Comparison of ENCODE assay signal across 1 cellular context in genomic region chr20:41617059-41617921, GRCh38.
TF ChIP-seq lines count a peak whose summit lies in the region.

No MANE protein-coding gene starts in this region.

TF ChIP-seq in GM12878, 131 proteins besides CTCF, POLR2A, EP300 and RAD21 (continued from another document):
- TF ChIP-seq CUX1 (IDR thresholded peaks at IDR 0.05; ENCODE audit: insufficient replicate concordance, low read depth, low read length) (no peak), CHD2 (IDR thresholded peaks at IDR 0.05; ENCODE audit: borderline replicate concordance, low read depth, low read length) (0 out of 2 replicates have a peak, but pooled peaks have one; percentile 21), EED (IDR thresholded peaks at IDR 0.05; ENCODE audit: low read depth) (0 out of 2 replicates have a peak, but pooled peaks have one; percentile 19), NBN (IDR thresholded peaks at IDR 0.05) (no peak), ZNF622 (IDR thresholded peaks at IDR 0.05) (no peak), EGR1 (IDR thresholded peaks at IDR 0.05; ENCODE audit: borderline replicate concordance in 1 of 2, low read depth in 2 of 2, low read length in 2 of 2) (peak in 1 of 2 experiments; percentile 83; a peak in 2 of 3 replicates), CREB1 (IDR thresholded peaks at IDR 0.05; ENCODE audit: low read depth) (0 out of 2 replicates have a peak, but pooled peaks have one; percentile 16), RUNX3 (IDR thresholded peaks at IDR 0.05; ENCODE audit: low read length) (no peak; the same call in 1 of the 2 replicates), PML (IDR thresholded peaks at IDR 0.05; ENCODE audit: low read length) (no peak), ZNF384 (IDR thresholded peaks at IDR 0.05; ENCODE audit: borderline replicate concordance, low read depth, low read length) (peak; percentile 48; the same call in 1 of the 2 replicates), SREBF1 (IDR thresholded peaks at IDR 0.05; ENCODE audit: low read length) (no peak), CBX3 (IDR thresholded peaks at IDR 0.05; ENCODE audit: borderline replicate concordance, low read depth) (no peak), IKZF1 (conservative IDR thresholded peaks at IDR 0.05) (0 out of 2 replicates have a peak, but pooled peaks have one; percentile 13), FOS (IDR thresholded peaks at IDR 0.05; ENCODE audit: borderline replicate concordance, extremely low read depth, insufficient read length) (no peak), TCF3 (IDR thresholded peaks at IDR 0.05; ENCODE audit: borderline replicate concordance, insufficient read depth, low read depth, low read length) (no peak), IKZF2 (IDR thresholded peaks at IDR 0.05) (0 out of 4 replicates have a peak, but pooled peaks of 1 of the 2 experiments have one; percentile 10), ETV6 (conservative IDR thresholded peaks at IDR 0.05 in 1 of 2, IDR thresholded peaks at IDR 0.05 in 1 of 2; ENCODE audit: borderline replicate concordance in 1 of 2, low read depth in 1 of 2) (no peak), SIN3A (IDR thresholded peaks at IDR 0.05; ENCODE audit: low read depth, low read length) (peak; percentile 75; the same call in 1 of the 2 replicates)
- TF ChIP-seq, protein P1, sequence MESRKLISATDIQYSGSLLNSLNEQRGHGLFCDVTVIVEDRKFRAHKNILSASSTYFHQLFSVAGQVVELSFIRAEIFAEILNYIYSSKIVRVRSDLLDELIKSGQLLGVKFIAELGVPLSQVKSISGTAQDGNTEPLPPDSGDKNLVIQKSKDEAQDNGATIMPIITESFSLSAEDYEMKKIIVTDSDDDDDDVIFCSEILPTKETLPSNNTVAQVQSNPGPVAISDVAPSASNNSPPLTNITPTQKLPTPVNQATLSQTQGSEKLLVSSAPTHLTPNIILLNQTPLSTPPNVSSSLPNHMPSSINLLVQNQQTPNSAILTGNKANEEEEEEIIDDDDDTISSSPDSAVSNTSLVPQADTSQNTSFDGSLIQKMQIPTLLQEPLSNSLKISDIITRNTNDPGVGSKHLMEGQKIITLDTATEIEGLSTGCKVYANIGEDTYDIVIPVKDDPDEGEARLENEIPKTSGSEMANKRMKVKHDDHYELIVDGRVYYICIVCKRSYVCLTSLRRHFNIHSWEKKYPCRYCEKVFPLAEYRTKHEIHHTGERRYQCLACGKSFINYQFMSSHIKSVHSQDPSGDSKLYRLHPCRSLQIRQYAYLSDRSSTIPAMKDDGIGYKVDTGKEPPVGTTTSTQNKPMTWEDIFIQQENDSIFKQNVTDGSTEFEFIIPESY (IDR thresholded peaks at IDR 0.05): no peak
- TF ChIP-seq, protein P2, sequence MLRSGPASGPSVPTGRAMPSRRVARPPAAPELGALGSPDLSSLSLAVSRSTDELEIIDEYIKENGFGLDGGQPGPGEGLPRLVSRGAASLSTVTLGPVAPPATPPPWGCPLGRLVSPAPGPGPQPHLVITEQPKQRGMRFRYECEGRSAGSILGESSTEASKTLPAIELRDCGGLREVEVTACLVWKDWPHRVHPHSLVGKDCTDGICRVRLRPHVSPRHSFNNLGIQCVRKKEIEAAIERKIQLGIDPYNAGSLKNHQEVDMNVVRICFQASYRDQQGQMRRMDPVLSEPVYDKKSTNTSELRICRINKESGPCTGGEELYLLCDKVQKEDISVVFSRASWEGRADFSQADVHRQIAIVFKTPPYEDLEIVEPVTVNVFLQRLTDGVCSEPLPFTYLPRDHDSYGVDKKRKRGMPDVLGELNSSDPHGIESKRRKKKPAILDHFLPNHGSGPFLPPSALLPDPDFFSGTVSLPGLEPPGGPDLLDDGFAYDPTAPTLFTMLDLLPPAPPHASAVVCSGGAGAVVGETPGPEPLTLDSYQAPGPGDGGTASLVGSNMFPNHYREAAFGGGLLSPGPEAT (IDR thresholded peaks at IDR 0.05; ENCODE audit: low read depth): peak; percentile 48; the same call in 1 of the 2 replicates
